In the genomic region with DNA sequence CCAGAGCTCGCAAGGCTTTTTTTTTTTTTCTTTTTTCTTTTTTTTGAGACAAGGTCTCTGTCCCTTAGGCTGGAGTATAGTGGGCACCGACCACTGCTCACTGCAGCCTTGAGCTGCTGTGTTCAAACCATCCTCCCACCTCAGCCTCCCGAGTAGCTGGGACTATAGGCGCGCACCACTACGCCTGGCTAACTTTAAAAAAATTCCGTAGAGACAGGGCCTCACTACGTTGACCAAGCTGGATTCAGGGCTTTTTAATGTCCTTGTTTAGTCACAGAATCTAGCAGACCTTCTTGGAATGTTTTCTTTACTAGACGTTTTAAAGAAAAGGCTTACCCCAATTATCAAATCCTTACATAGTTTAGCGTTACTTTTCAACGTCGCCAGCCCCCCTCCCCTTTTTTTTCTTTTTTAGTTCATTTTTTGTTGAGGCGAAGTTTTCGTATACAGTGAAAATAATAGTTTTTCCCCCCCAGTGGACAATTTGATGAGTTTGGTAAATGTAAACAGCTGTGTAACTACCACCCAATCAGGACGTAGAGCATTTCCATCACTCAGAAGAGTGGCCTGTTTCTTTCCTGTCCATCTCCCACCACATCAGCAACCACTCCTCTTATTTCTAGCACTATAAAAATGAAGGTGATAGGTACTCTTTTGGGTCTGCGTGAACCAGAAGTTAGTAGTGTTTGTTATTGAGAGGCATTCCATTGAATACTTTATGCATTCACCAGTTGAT, we compare ENCODE assay signal across 8 cellular contexts. TPM values are rescaled to one million over a fixed set of nuclear protein-coding genes. Genes with fewer than 3 reads are reported as not detected.
A peak's percentile ranks its signal among the peaks of the same experiment; 100 is the strongest.
DNase-seq lines count a peak whose midpoint lies in the region; ATAC-seq and TF ChIP-seq lines count a peak whose summit lies in the region.

No MANE protein-coding gene starts in this region.

- TF ChIP-seq POLR2A in body of pancreas (IDR thresholded peaks at IDR 0.05), result no peak

- ATAC-seq in GM18499 (IDR thresholded peaks at IDR 0.05; ENCODE audit: insufficient read depth, unreplicated experiment) (peak; percentile 19), HG03354 (IDR thresholded peaks at IDR 0.05; ENCODE audit: poor library complexity, severe bottlenecking, unreplicated experiment) (peak; percentile 45), body of pancreas (peak; percentile 13), mucosa of descending colon (peak; percentile 46), GM21381 (IDR thresholded peaks at IDR 0.05; ENCODE audit: unreplicated experiment) (no peak), left lobe of liver (no peak)

- H3K4me3 ChIP-seq in body of pancreas, result peak overlapping the region; percentile 13 to 17
- H3K4me3 ChIP-seq in mucosa of descending colon, result peak overlapping the region; percentile 12

- H3K27me3 ChIP-seq in body of pancreas, result no peaks in the 10 kb centered on the region

- 33 to 42% methylated on average over 16 of the region's 16 CpGs for WGBS in body of pancreas, 2 donors

- H3K4me1 ChIP-seq in body of pancreas (peaks cover 6% of the 10 kb centered on the region), mucosa of descending colon (ENCODE audit: low read depth) (peaks cover 8% of the 10 kb centered on the region)

- intact Hi-C loops in body of pancreas (cut with DNase I), result no loop called here
- intact Hi-C loops in mucosa of descending colon (cut with DNase I, micrococcal nuclease), result no loop called here

- H3K36me3 ChIP-seq in body of pancreas (replicated peaks in 1 of 2; ENCODE audit: insufficient read depth in 1 of 2, low read depth in 2 of 2) (no peaks in the 10 kb centered on the region), mucosa of descending colon (ENCODE audit: low read depth) (no peaks in the 10 kb centered on the region)

- H3K9me3 ChIP-seq in body of pancreas (no peaks in the 10 kb centered on the region), mucosa of descending colon (no peaks in the 10 kb centered on the region)

- H3K27ac ChIP-seq in body of pancreas, result peak overlapping the region in 2 of 4 donors; percentile 21 to 49

- DNase-seq in body of pancreas, result no peak
- DNase-seq in mucosa of descending colon, result no peak
- DNase-seq in globus pallidus (ENCODE audit: low spot score), result no peak
- DNase-seq in left lobe of liver (ENCODE audit: low spot score), result no peak
- no peak for DNase-seq in NCI-H1092 (lab: John Stamatoyannopoulos, UW)

- TF ChIP-seq CTCF in body of pancreas (IDR thresholded peaks at IDR 0.05), result no peak
- TF ChIP-seq CTCF in mucosa of descending colon (IDR thresholded peaks at IDR 0.05), result no peak

RNA-seq across cellular contexts. Expression of gene DLGAP5, which starts 0.7 kb away (rescaled TPM):
- not detected for total RNA-seq in body of pancreas
- total RNA-seq in mucosa of descending colon, result 10 to 100 TPM in 1 of 3 donors, 1 to 10 TPM in 2; 2.0 to 13.7 (median 3.3) TPM
- total RNA-seq in left lobe of liver, result 0.33 TPM

Comparison
In these comparisons a context has a peak if more than half of its experiments do, and no peak if none do; other contexts are left out.
1. ATAC-seq: peak in GM18499 (single experiment), HG03354 (single experiment), body of pancreas (single experiment) and mucosa of descending colon (single experiment); none in GM21381 (single experiment) and left lobe of liver (single experiment).